8 cellular contexts compared by ENCODE assay signal in genomic region chr22:21951931-21952465, GRCh38. TPM values are rescaled to one million over a fixed set of nuclear protein-coding genes. Genes with fewer than 3 reads are reported as not detected.
DNase-seq lines count a peak whose midpoint lies in the region; ATAC-seq and TF ChIP-seq lines count a peak whose summit lies in the region.

No MANE protein-coding gene starts in this region.

- peaks cover 19% of the 10 kb centered on the region for H3K4me1 ChIP-seq in osteoblast (ENCODE audit: insufficient read depth, low read length)

- H3K36me3 ChIP-seq in KOPT-K1 (ENCODE audit: insufficient read depth, low read length) (no peaks in the 10 kb centered on the region), osteoblast (ENCODE audit: insufficient read depth, low read length) (no peaks in the 10 kb centered on the region)

- peak; percentile 86 for DNase-seq in ELF-1 (ENCODE audit: low read depth, low spot score)
- peak; percentile 42 for DNase-seq in activated T-cell treated with anti-CD3 and anti-CD28 coated beads, Interleukin-2, amount 50 U/mL, for 1 hour
- DNase-seq in glutamatergic neuron, result peak; percentile 73
- DNase-seq in osteoblast (ENCODE audit: insufficient read length, low spot score, missing footprints), result peak; percentile 89
- no peak for DNase-seq in LoVo (ENCODE audit: low spot score)

- peak overlapping the region; percentile 78 for H3K4me3 ChIP-seq in osteoblast (ENCODE audit: insufficient read depth, low read length)

- H3K27ac Mint-ChIP-seq in glutamatergic neuron (ENCODE audit: unreplicated experiment), result peak overlapping the region; percentile 84

- H3K27me3 Mint-ChIP-seq in glutamatergic neuron (ENCODE audit: unreplicated experiment), result peaks cover 8% of the 10 kb centered on the region

- H3K27me3 ChIP-seq in osteoblast (ENCODE audit: insufficient read depth, low read length), result no peaks in the 10 kb centered on the region

- TF ChIP-seq CTCF in glutamatergic neuron (IDR thresholded peaks at IDR 0.05; ENCODE audit: partially characterized antibody, unreplicated experiment) (no peak), osteoblast (IDR thresholded peaks at IDR 0.05; ENCODE audit: extremely low read depth, low read depth, low read length) (no peak)

- H3K9me3 ChIP-seq in KOPT-K1 (ENCODE audit: insufficient read depth, low read length, poor library complexity, severe bottlenecking) (no peaks in the 10 kb centered on the region), osteoblast (ENCODE audit: low read depth, low read length) (no peaks in the 10 kb centered on the region)

- H3K4me3 Mint-ChIP-seq in glutamatergic neuron (ENCODE audit: unreplicated experiment), result peak overlapping the region; percentile 83

- H3K79me2 ChIP-seq in osteoblast (ENCODE audit: insufficient read depth, low read length), result peaks cover 38% of the 10 kb centered on the region

- peaks cover 7% of the 10 kb centered on the region for H3K9me3 Mint-ChIP-seq in glutamatergic neuron (ENCODE audit: unreplicated experiment)

- H3K27ac ChIP-seq in KOPT-K1 (ENCODE audit: low read depth, low read length, poor library complexity, severe bottlenecking) (peak overlapping the region; percentile 62), osteoblast (ENCODE audit: low read depth, low read length) (peak overlapping the region; percentile 28)

- peak overlapping the region; percentile 51 for H2AFZ ChIP-seq in osteoblast (ENCODE audit: low read length)

- H3K4me2 ChIP-seq in osteoblast (ENCODE audit: insufficient read depth, low read length), result peak overlapping the region; percentile 93

- no peaks in the 10 kb centered on the region for H3K36me3 Mint-ChIP-seq in glutamatergic neuron (ENCODE audit: unreplicated experiment)

- peaks cover 20% of the 10 kb centered on the region for H3K4me1 Mint-ChIP-seq in glutamatergic neuron (ENCODE audit: low read depth, unreplicated experiment)

- H4K20me1 ChIP-seq in osteoblast (ENCODE audit: insufficient read depth, low read length), result peaks cover 6% of the 10 kb centered on the region

- ATAC-seq in HG02610 (IDR thresholded peaks at IDR 0.05; ENCODE audit: unreplicated experiment) (no peak), HG03045 (IDR thresholded peaks at IDR 0.05; ENCODE audit: unreplicated experiment) (no peak)

RNA-seq across cellular contexts. Expression of gene PPM1F, which starts 0.7 kb away (rescaled TPM):
- total RNA-seq in glutamatergic neuron (ENCODE audit: unreplicated experiment) (40.1 TPM), osteoblast (22.8 and 24.5 TPM in 2 replicates)

RNA-seq across cellular contexts. Expression of gene TOP3B, which starts 30.6 kb away (rescaled TPM):
- total RNA-seq in glutamatergic neuron (ENCODE audit: unreplicated experiment) (83.5 TPM), osteoblast (27.9 and 33.6 TPM in 2 replicates)
